8 cellular contexts compared by ENCODE assay signal in genomic region chr11:128472128-128473110, GRCh38.
DNase-seq lines count a peak whose midpoint lies in the region; ATAC-seq and TF ChIP-seq lines count a peak whose summit lies in the region.

No MANE protein-coding gene starts in this region.

- H3K4me1 ChIP-seq in heart left ventricle (peaks cover 17 to 100% (median 90%) of the 10 kb centered on the region in 12 donors), liver (ENCODE audit: control insufficient read depth in 4 of 4, insufficient read depth in 4 of 4, low read length in 3 of 4) (peaks cover 0 to 2% (median 0%) of the 10 kb centered on the region in 4 donors)

- H3K9me3 ChIP-seq in heart left ventricle (no peaks in the 10 kb centered on the region), liver (ENCODE audit: control insufficient read depth in 4 of 4, low read length in 3 of 4) (no peaks in the 10 kb centered on the region)

- H3K27ac ChIP-seq in heart left ventricle: peak overlapping the region in 7 of 12 donors; percentile 0 to 83 (median 35)
- H3K27ac ChIP-seq in liver (ENCODE audit: low read depth in 1 of 2, low read length in 2 of 2): peak overlapping the region; percentile 10 to 24

- ATAC-seq in heart left ventricle (peak in 1 of 4 donors; percentile 9), left ventricle myocardium superior (no peak), HG03139 (IDR thresholded peaks at IDR 0.05; ENCODE audit: unreplicated experiment) (peak; percentile 41)
- ATAC-seq in activated CD8-positive, alpha-beta T cell treated with anti-CD3 and anti-CD28 coated beads, Interleukin-2, amount 10 ng/mL, durations not matched to agents 7 days and 5 days: peak; percentile 55

- 62 to 75% (median 70%) methylated on average over 11 of the region's 11 CpGs for WGBS in heart left ventricle, 4 donors
- WGBS in liver: 77% methylated on average over 11 of the region's 11 CpGs

- H3K4me1 Mint-ChIP-seq in activated CD8-positive, alpha-beta T cell treated with anti-CD3 and anti-CD28 coated beads, Interleukin-2, amount 10 ng/mL, durations not matched to agents 7 days and 5 days (ENCODE audit: low read depth): peaks cover 98% of the 10 kb centered on the region

- CTCF ChIA-PET in activated CD8-positive, alpha-beta T cell treated with anti-CD3 and anti-CD28 coated beads, Interleukin-2, amount 10 ng/mL, durations not matched to agents 7 days and 5 days (lab: Charles Lee): interaction anchor here (1.0 to 9.4 kb wide), 23 partner anchors 10 to 315 kb away, joined by 3 to 118 read pairs (median 6); no protein-coding TSS in a partner anchor

- peak overlapping the region; percentile 56 for H3K4me3 Mint-ChIP-seq in activated CD8-positive, alpha-beta T cell treated with anti-CD3 and anti-CD28 coated beads, Interleukin-2, amount 10 ng/mL, durations not matched to agents 7 days and 5 days

- no peak for TF ChIP-seq POLR2A in heart left ventricle (IDR thresholded peaks at IDR 0.05)

- no peaks in the 10 kb centered on the region for H3K27me3 ChIP-seq in heart left ventricle
- H3K27me3 ChIP-seq in liver (ENCODE audit: control insufficient read depth in 4 of 4, insufficient read depth in 4 of 4, low read length in 3 of 4): no peaks in the 10 kb centered on the region

- intact Hi-C loops in heart left ventricle (cut with DNase I) (loop anchor here in 3 of 10 donors (5.0 to 10.0 kb wide), 5 partner anchors 50 to 362 kb away; no protein-coding TSS in a partner anchor), left ventricle myocardium superior (cut with micrococcal nuclease) (no loop called here)

- H3K9me3 Mint-ChIP-seq in activated CD8-positive, alpha-beta T cell treated with anti-CD3 and anti-CD28 coated beads, Interleukin-2, amount 10 ng/mL, durations not matched to agents 7 days and 5 days (ENCODE audit: insufficient read depth): no peaks in the 10 kb centered on the region

- TF ChIP-seq RAD21 in liver (IDR thresholded peaks at IDR 0.05): no peak

- H3K4me3 ChIP-seq in heart left ventricle: peak overlapping the region in 1 of 12 donors; percentile 6
- no peak overlapping the region for H3K4me3 ChIP-seq in liver (ENCODE audit: low read depth in 1 of 3, low read length in 3 of 3)

- DNase-seq in heart left ventricle (no peak), left ventricle myocardium superior (no peak), HuH-7.5 (ENCODE audit: low spot score) (no peak), AML-193 (lab: John Stamatoyannopoulos, UW) (no peak), NCI-H82 (lab: John Stamatoyannopoulos, UW) (no peak)
- peak; percentile 69 for DNase-seq in activated CD8-positive, alpha-beta T cell treated with anti-CD3 and anti-CD28 coated beads, Interleukin-2, amount 10 ng/mL, durations not matched to agents 7 days and 5 days

- no peaks in the 10 kb centered on the region for H3K27me3 Mint-ChIP-seq in activated CD8-positive, alpha-beta T cell treated with anti-CD3 and anti-CD28 coated beads, Interleukin-2, amount 10 ng/mL, durations not matched to agents 7 days and 5 days (ENCODE audit: low read depth)

- H3K36me3 Mint-ChIP-seq in activated CD8-positive, alpha-beta T cell treated with anti-CD3 and anti-CD28 coated beads, Interleukin-2, amount 10 ng/mL, durations not matched to agents 7 days and 5 days (ENCODE audit: low read depth): peaks cover 97% of the 10 kb centered on the region

- POLR2A ChIA-PET in activated CD8-positive, alpha-beta T cell treated with anti-CD3 and anti-CD28 coated beads, Interleukin-2, amount 10 ng/mL, durations not matched to agents 7 days and 5 days (lab: Charles Lee): interaction anchor here (0.7 to 11.1 kb wide), 24 partner anchors 15 to 433 kb away, joined by 3 to 230 read pairs (median 5); no protein-coding TSS in a partner anchor

- H3K36me3 ChIP-seq in heart left ventricle (peaks cover 0 to 87% (median 77%) of the 10 kb centered on the region in 9 donors), liver (ENCODE audit: control insufficient read depth in 4 of 4, insufficient read depth in 3 of 4, low read depth in 1 of 4, low read length in 3 of 4) (peaks cover 0 to 3% (median 1%) of the 10 kb centered on the region in 4 donors)

- TF ChIP-seq CTCF in heart left ventricle (IDR thresholded peaks at IDR 0.05): no peak
- TF ChIP-seq CTCF in liver (IDR thresholded peaks at IDR 0.05; ENCODE audit: low read depth, low read length, missing input control): no peak

- peak overlapping the region; percentile 85 for H3K27ac Mint-ChIP-seq in activated CD8-positive, alpha-beta T cell treated with anti-CD3 and anti-CD28 coated beads, Interleukin-2, amount 10 ng/mL, durations not matched to agents 7 days and 5 days

- no peak overlapping the region for H3K9ac ChIP-seq in liver (ENCODE audit: low read depth in 1 of 2, low read length in 2 of 2)

TF ChIP-seq in liver, 16 proteins besides CTCF, POLR2A, EP300 and RAD21:
- TF ChIP-seq NR2F2 (IDR thresholded peaks at IDR 0.05) (no peak), JUND (IDR thresholded peaks at IDR 0.05) (peak in 1 of 2 donors; percentile 29), FOXA2 (IDR thresholded peaks at IDR 0.05) (no peak)
